Comparison of ENCODE assay signal across 1 cellular context in genomic region chr5:134551891-134552290, GRCh38.
TF ChIP-seq lines count a peak whose summit lies in the region.

No MANE protein-coding gene starts in this region.

TF ChIP-seq in GM12878, 131 proteins besides CTCF, POLR2A, EP300 and RAD21:
- TF ChIP-seq E4F1 (IDR thresholded peaks at IDR 0.05; ENCODE audit: borderline replicate concordance, partially characterized antibody) = no peak
- TF ChIP-seq YBX1 (IDR thresholded peaks at IDR 0.05) = no peak
- no peak for TF ChIP-seq RELA (IDR thresholded peaks at IDR 0.05; ENCODE audit: borderline replicate concordance, partially characterized antibody)
- TF ChIP-seq KAT2A (conservative IDR thresholded peaks at IDR 0.05; ENCODE audit: control insufficient read depth, low read depth, low read length) = no peak
- no peak for TF ChIP-seq PAX8 (IDR thresholded peaks at IDR 0.05)
- no peak for TF ChIP-seq RBBP5 (conservative IDR thresholded peaks at IDR 0.05)
- no peak for TF ChIP-seq ETV6 (conservative IDR thresholded peaks at IDR 0.05 in 1 of 2, IDR thresholded peaks at IDR 0.05 in 1 of 2; ENCODE audit: borderline replicate concordance in 1 of 2, low read depth in 1 of 2)
- no peak for TF ChIP-seq TCF3 (IDR thresholded peaks at IDR 0.05; ENCODE audit: borderline replicate concordance, insufficient read depth, low read depth, low read length)
- TF ChIP-seq, protein P1, sequence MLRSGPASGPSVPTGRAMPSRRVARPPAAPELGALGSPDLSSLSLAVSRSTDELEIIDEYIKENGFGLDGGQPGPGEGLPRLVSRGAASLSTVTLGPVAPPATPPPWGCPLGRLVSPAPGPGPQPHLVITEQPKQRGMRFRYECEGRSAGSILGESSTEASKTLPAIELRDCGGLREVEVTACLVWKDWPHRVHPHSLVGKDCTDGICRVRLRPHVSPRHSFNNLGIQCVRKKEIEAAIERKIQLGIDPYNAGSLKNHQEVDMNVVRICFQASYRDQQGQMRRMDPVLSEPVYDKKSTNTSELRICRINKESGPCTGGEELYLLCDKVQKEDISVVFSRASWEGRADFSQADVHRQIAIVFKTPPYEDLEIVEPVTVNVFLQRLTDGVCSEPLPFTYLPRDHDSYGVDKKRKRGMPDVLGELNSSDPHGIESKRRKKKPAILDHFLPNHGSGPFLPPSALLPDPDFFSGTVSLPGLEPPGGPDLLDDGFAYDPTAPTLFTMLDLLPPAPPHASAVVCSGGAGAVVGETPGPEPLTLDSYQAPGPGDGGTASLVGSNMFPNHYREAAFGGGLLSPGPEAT (IDR thresholded peaks at IDR 0.05; ENCODE audit: low read depth) = no peak
- TF ChIP-seq ZNF274 (IDR thresholded peaks at IDR 0.05; ENCODE audit: insufficient read depth, insufficient read length) = no peak
- no peak for TF ChIP-seq CHD4 (IDR thresholded peaks at IDR 0.05)
TF ChIP-seq in GM12878: peak in this region for 0.
